1 cellular context compared by ENCODE assay signal in genomic region chr16:66580605-66581209, GRCh38.
TF ChIP-seq lines count a peak whose summit lies in the region.

No MANE protein-coding gene starts in this region.

TF ChIP-seq in SK-N-SH, 30 proteins besides CTCF, POLR2A, EP300 and RAD21:
- TF ChIP-seq MEF2A (IDR thresholded peaks at IDR 0.05; ENCODE audit: borderline replicate concordance, low read depth) (no peak), SIN3A (IDR thresholded peaks at IDR 0.05; ENCODE audit: borderline replicate concordance, low read depth, low read length) (no peak), PBX3 (IDR thresholded peaks at IDR 0.05) (peak; percentile 67), YY1 (IDR thresholded peaks at IDR 0.05; ENCODE audit: low read depth) (no peak), FOSL2 (IDR thresholded peaks at IDR 0.05; ENCODE audit: borderline replicate concordance, low read depth) (no peak), USF2 (IDR thresholded peaks at IDR 0.05; ENCODE audit: borderline replicate concordance, low read depth, low read length) (no peak), TCF12 (IDR thresholded peaks at IDR 0.05) (peak; percentile 35; the same call in 1 of the 2 replicates), FOXJ3 (CRISPR knock-in tag; IDR thresholded peaks at IDR 0.05) (no peak)
TF ChIP-seq in SK-N-SH: peak in this region for 2.
